In the genomic region with DNA sequence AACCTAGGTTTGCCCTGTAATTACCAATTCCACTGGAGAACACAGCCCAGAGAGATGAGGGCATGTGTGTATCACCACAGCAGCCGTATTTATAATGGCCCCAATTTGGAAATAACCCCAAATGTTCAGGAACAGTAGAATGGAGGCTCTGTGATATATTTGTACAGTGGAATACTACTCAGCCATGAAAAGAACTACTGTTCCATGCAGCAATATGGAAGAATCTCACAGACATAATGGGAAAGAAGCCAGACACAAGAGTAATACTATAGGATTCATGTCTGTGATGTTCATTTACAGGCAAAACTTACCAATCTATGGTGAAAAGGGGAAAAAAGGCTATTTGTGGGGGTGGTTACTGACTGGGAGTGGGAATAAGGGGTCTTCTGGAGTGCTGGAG, we compare ENCODE assay signal across 22 cellular contexts.
"Had no signal": no experiment of that assay in that cellular context is flagged by ENCODE, and none has a peak within 500 bp of the region (broad histone marks: within the 10 kb centered on the region; RNA-seq: fewer than 3 reads in every experiment).

No MANE protein-coding gene starts in this region.

- DNase-seq: activated CD4-positive, alpha-beta T cell treated with anti-CD3 and anti-CD28 coated beads for 1 hour; activated CD4-positive, alpha-beta T cell treated with anti-CD3 and anti-CD28 coated beads, Interleukin-2, amount 50 U/mL, for 4 hours; activated CD8-positive, alpha-beta memory T cell treated with anti-CD3 and anti-CD28 coated beads, Interleukin-2, amount 10 ng/mL, durations not matched to agents 7 days and 5 days; activated naive CD4-positive, alpha-beta T cell treated with Interleukin-2 at 50 U/mL for 16 hours; activated T-cell treated with anti-CD3 and anti-CD28 coated beads for 4 hours; dermis blood vessel endothelial cell; effector CD8-positive, alpha-beta T cell; gastrocnemius medialis; hypothalamus; left ventricle myocardium superior; posterior cingulate gyrus; right lobe of liver; stimulated activated CD4-positive, alpha-beta T cell treated with anti-CD3 and anti-CD28 coated beads, Interleukin-1b, Interleukin-23, amount 100 ng/mL, for 48 hours; stimulated activated naive CD8-positive, alpha-beta T cell treated with anti-CD3 and anti-CD28 coated beads, Interleukin-15, amount 100 ng/mL, for 72 hours; T-cell had no signal

- H3K9me3 ChIP-seq: gastrocnemius medialis, right lobe of liver, suprapubic skin, tibial nerve had no signal

- H3K4me3 ChIP-seq: cardiac muscle cell, gastrocnemius medialis, right lobe of liver, skin epidermis, suprapubic skin, tibial nerve had no signal

- H3K27me3 Mint-ChIP-seq: activated CD8-positive, alpha-beta memory T cell treated with anti-CD3 and anti-CD28 coated beads, Interleukin-2, amount 10 ng/mL, durations not matched to agents 7 days and 5 days; stimulated activated naive CD8-positive, alpha-beta T cell treated with anti-CD3 and anti-CD28 coated beads, Interleukin-15, amount 100 ng/mL, for 72 hours; T-cell had no signal

- H3K27ac Mint-ChIP-seq: activated CD8-positive, alpha-beta memory T cell treated with anti-CD3 and anti-CD28 coated beads, Interleukin-2, amount 10 ng/mL, durations not matched to agents 7 days and 5 days; mesothelial cell of epicardium had no signal

- H3K9me3 Mint-ChIP-seq: mesothelial cell of epicardium; neural crest cell; stimulated activated naive CD8-positive, alpha-beta T cell treated with anti-CD3 and anti-CD28 coated beads, Interleukin-15, amount 100 ng/mL, for 72 hours; T-cell had no signal

- H3K27me3 ChIP-seq: cardiac muscle cell, gastrocnemius medialis, right lobe of liver, suprapubic skin, tibial nerve had no signal

- H3K36me3 ChIP-seq: gastrocnemius medialis, right lobe of liver had no signal

- ATAC-seq: activated CD8-positive, alpha-beta memory T cell treated with anti-CD3 and anti-CD28 coated beads, Interleukin-2, amount 10 ng/mL, durations not matched to agents 7 days and 5 days; gastrocnemius medialis; left ventricle myocardium superior; right lobe of liver; SK-N-SH treated with all-trans-retinoic acid at 6 μM for 48 hours; stimulated activated naive CD8-positive, alpha-beta T cell treated with anti-CD3 and anti-CD28 coated beads, Interleukin-15, amount 100 ng/mL, for 72 hours; T-cell had no signal

- H3K27ac ChIP-seq: cardiac muscle cell, gastrocnemius medialis, right lobe of liver, suprapubic skin, tibial nerve had no signal

- H3K4me3 Mint-ChIP-seq: activated CD8-positive, alpha-beta memory T cell treated with anti-CD3 and anti-CD28 coated beads, Interleukin-2, amount 10 ng/mL, durations not matched to agents 7 days and 5 days; mesothelial cell of epicardium; neural crest cell; stimulated activated naive CD8-positive, alpha-beta T cell treated with anti-CD3 and anti-CD28 coated beads, Interleukin-15, amount 100 ng/mL, for 72 hours; T-cell had no signal
